ENCODE assay signal across 13 cellular contexts in genomic region chr6:147585256-147585655, GRCh38.
DNase-seq lines count a peak whose midpoint lies in the region; ATAC-seq and TF ChIP-seq lines count a peak whose summit lies in the region.
"Had no signal": no experiment of that assay in that cellular context is flagged by ENCODE, and none has a peak within 500 bp of the region (broad histone marks: within the 10 kb centered on the region; RNA-seq: fewer than 3 reads in every experiment).

No MANE protein-coding gene starts in this region.

- peaks cover 12% of the 10 kb centered on the region for H3K4me1 Mint-ChIP-seq in mesothelial cell of epicardium
- H3K4me1 Mint-ChIP-seq in activated T-helper 2 cell treated with anti-CD3 and anti-CD28 coated beads, Interferon-gamma antibody, Interleukin-2, Interleukin-4, amounts not matched to agents 10 μg/mL and 5 μg/mL and 100 μg/mL, durations not matched to agents 14 hours and 24 hours and 36 hours (ENCODE audit: low read depth) = no peaks in the 10 kb centered on the region
- H3K4me1 Mint-ChIP-seq in natural killer cell treated with Interleukin-12 subunit alpha and Interleukin-12 subunit beta and Interleukin-15 and Interleukin-18, amount 100 ng/mL, for 72 hours (ENCODE audit: low read depth in 2 of 2) = no peaks in the 10 kb centered on the region
- H3K4me1 Mint-ChIP-seq: CD14-positive monocyte had no signal

- no peaks in the 10 kb centered on the region for H3K27me3 ChIP-seq in BE2C
- H3K27me3 ChIP-seq in MG63 = no peaks in the 10 kb centered on the region
- H3K27me3 ChIP-seq: SJCRH30 had no signal

- no peaks in the 10 kb centered on the region for H3K36me3 Mint-ChIP-seq in mesothelial cell of epicardium
- H3K36me3 Mint-ChIP-seq in activated T-helper 2 cell treated with anti-CD3 and anti-CD28 coated beads, Interferon-gamma antibody, Interleukin-2, Interleukin-4, amounts not matched to agents 10 μg/mL and 5 μg/mL and 100 μg/mL, durations not matched to agents 14 hours and 24 hours and 36 hours (ENCODE audit: low read depth) = no peaks in the 10 kb centered on the region
- H3K36me3 Mint-ChIP-seq in natural killer cell treated with Interleukin-12 subunit alpha and Interleukin-12 subunit beta and Interleukin-15 and Interleukin-18, amount 100 ng/mL, for 72 hours = no peaks in the 10 kb centered on the region
- H3K36me3 Mint-ChIP-seq: CD14-positive monocyte had no signal

- no peak overlapping the region for H3K4me3 Mint-ChIP-seq in mesothelial cell of epicardium
- no peak overlapping the region for H3K4me3 Mint-ChIP-seq in activated T-helper 2 cell treated with anti-CD3 and anti-CD28 coated beads, Interferon-gamma antibody, Interleukin-2, Interleukin-4, amounts not matched to agents 10 μg/mL and 5 μg/mL and 100 μg/mL, durations not matched to agents 14 hours and 24 hours and 36 hours (ENCODE audit: low read depth)
- no peak overlapping the region for H3K4me3 Mint-ChIP-seq in natural killer cell treated with Interleukin-12 subunit alpha and Interleukin-12 subunit beta and Interleukin-15 and Interleukin-18, amount 100 ng/mL, for 72 hours
- H3K4me3 Mint-ChIP-seq: CD14-positive monocyte had no signal

- no peaks in the 10 kb centered on the region for H3K9me3 Mint-ChIP-seq in mesothelial cell of epicardium
- H3K9me3 Mint-ChIP-seq in activated T-helper 2 cell treated with anti-CD3 and anti-CD28 coated beads, Interferon-gamma antibody, Interleukin-2, Interleukin-4, amounts not matched to agents 10 μg/mL and 5 μg/mL and 100 μg/mL, durations not matched to agents 14 hours and 24 hours and 36 hours = no peaks in the 10 kb centered on the region
- H3K9me3 Mint-ChIP-seq in natural killer cell treated with Interleukin-12 subunit alpha and Interleukin-12 subunit beta and Interleukin-15 and Interleukin-18, amount 100 ng/mL, for 72 hours = peaks cover 2% of the 10 kb centered on the region

- DNase-seq in BE2C (no peak), MG63 (peak; percentile 47), left ventricle myocardium superior (no peak), mesothelial cell of epicardium (ENCODE audit: low spot score in 2 of 2, unreplicated experiment in 2 of 2) (no peak), DMS79 (lab: John Stamatoyannopoulos, UW) (no peak)
- no peak for DNase-seq in activated T-helper 2 cell treated with anti-CD3 and anti-CD28 coated beads, Interferon-gamma antibody, Interleukin-2, Interleukin-4, amounts not matched to agents 10 μg/mL and 5 μg/mL and 100 μg/mL, durations not matched to agents 14 hours and 24 hours and 36 hours (ENCODE audit: low spot score)
- DNase-seq in natural killer cell treated with Interleukin-12 subunit alpha and Interleukin-12 subunit beta and Interleukin-15 and Interleukin-18, amount 100 ng/mL, for 72 hours (ENCODE audit: low spot score) = no peak
- DNase-seq: NCI-H1436; NCI-H2029; NK-92 treated with Interleukin-12 subunit alpha and Interleukin-12 subunit beta, amount 100 ng/mL, for 24 hours; RPMI8226 had no signal

- H3K4me1 ChIP-seq in BE2C = no peaks in the 10 kb centered on the region

- H3K27me3 Mint-ChIP-seq in mesothelial cell of epicardium (ENCODE audit: low read depth) = peaks cover 2% of the 10 kb centered on the region
- no peaks in the 10 kb centered on the region for H3K27me3 Mint-ChIP-seq in activated T-helper 2 cell treated with anti-CD3 and anti-CD28 coated beads, Interferon-gamma antibody, Interleukin-2, Interleukin-4, amounts not matched to agents 10 μg/mL and 5 μg/mL and 100 μg/mL, durations not matched to agents 14 hours and 24 hours and 36 hours (ENCODE audit: low read depth)
- no peaks in the 10 kb centered on the region for H3K27me3 Mint-ChIP-seq in natural killer cell treated with Interleukin-12 subunit alpha and Interleukin-12 subunit beta and Interleukin-15 and Interleukin-18, amount 100 ng/mL, for 72 hours

- H3K9me3 ChIP-seq in BE2C (no peaks in the 10 kb centered on the region), MG63 (no peaks in the 10 kb centered on the region)
- H3K9me3 ChIP-seq: SJCRH30 had no signal

- peak; percentile 49 for ATAC-seq in left ventricle myocardium superior
- no peak for ATAC-seq in natural killer cell treated with Interleukin-12 subunit alpha and Interleukin-12 subunit beta and Interleukin-15 and Interleukin-18, amount 100 ng/mL, for 72 hours

- H3K36me3 ChIP-seq in BE2C (no peaks in the 10 kb centered on the region), MG63 (no peaks in the 10 kb centered on the region)
- H3K36me3 ChIP-seq: SJCRH30 had no signal

- intact Hi-C loops in left ventricle myocardium superior (cut with micrococcal nuclease) = no loop called here
- intact Hi-C loops in activated T-helper 2 cell treated with anti-CD3 and anti-CD28 coated beads, Interferon-gamma antibody, Interleukin-2, Interleukin-4, amounts not matched to agents 10 μg/mL and 5 μg/mL and 100 μg/mL, durations not matched to agents 14 hours and 24 hours and 36 hours (cut with micrococcal nuclease) = no loop called here

- no peak overlapping the region for H3K4me3 ChIP-seq in BE2C (ENCODE audit: low read depth, low read length)
- no peak overlapping the region for H3K4me3 ChIP-seq in MG63
- H3K4me3 ChIP-seq: SJCRH30 had no signal

- H3K27ac Mint-ChIP-seq in mesothelial cell of epicardium = no peak overlapping the region
- no peak overlapping the region for H3K27ac Mint-ChIP-seq in activated T-helper 2 cell treated with anti-CD3 and anti-CD28 coated beads, Interferon-gamma antibody, Interleukin-2, Interleukin-4, amounts not matched to agents 10 μg/mL and 5 μg/mL and 100 μg/mL, durations not matched to agents 14 hours and 24 hours and 36 hours
- no peak overlapping the region for H3K27ac Mint-ChIP-seq in natural killer cell treated with Interleukin-12 subunit alpha and Interleukin-12 subunit beta and Interleukin-15 and Interleukin-18, amount 100 ng/mL, for 72 hours
- H3K27ac Mint-ChIP-seq: CD14-positive monocyte had no signal

- TF ChIP-seq CTCF in BE2C (IDR thresholded peaks at IDR 0.05; ENCODE audit: low read depth, low read length) (peak; percentile 12; the same call in 1 of the 2 replicates), mesothelial cell of epicardium (IDR thresholded peaks at IDR 0.05; ENCODE audit: unreplicated experiment) (peak; percentile 27)
